In genomic region chr9:120924698-120925534, GRCh38 we compare ENCODE assay signal across 10 cellular contexts. TPM values are rescaled to one million over a fixed set of nuclear protein-coding genes. Genes with fewer than 3 reads are reported as not detected.
DNase-seq lines count a peak whose midpoint lies in the region; ATAC-seq and TF ChIP-seq lines count a peak whose summit lies in the region.
"Had no signal": no experiment of that assay in that cellular context is flagged by ENCODE, and none has a peak within 500 bp of the region (broad histone marks: within the 10 kb centered on the region; RNA-seq: fewer than 3 reads in every experiment).

No MANE protein-coding gene starts in this region.

- H3K27me3 Mint-ChIP-seq in activated naive CD4-positive, alpha-beta T cell treated with anti-CD3 and anti-CD28 coated beads for 36 hours (ENCODE audit: low read depth): no peaks in the 10 kb centered on the region
- no peaks in the 10 kb centered on the region for H3K27me3 Mint-ChIP-seq in activated CD8-positive, alpha-beta T cell treated with anti-CD3 and anti-CD28 coated beads for 36 hours
- peaks cover 2 to 28% (median 9%) of the 10 kb centered on the region in 3 donors for H3K27me3 Mint-ChIP-seq in immature natural killer cell (ENCODE audit: low read depth in 3 of 3)

- H3K36me3 ChIP-seq in upper lobe of right lung: no peaks in the 10 kb centered on the region
- H3K36me3 ChIP-seq: BE2C, prostate gland had no signal

- H3K9me3 ChIP-seq in upper lobe of right lung: no peaks in the 10 kb centered on the region
- H3K9me3 ChIP-seq: BE2C, prostate gland had no signal

- H3K27ac Mint-ChIP-seq in activated naive CD4-positive, alpha-beta T cell treated with anti-CD3 and anti-CD28 coated beads for 36 hours: peak overlapping the region; percentile 98
- H3K27ac Mint-ChIP-seq in activated CD8-positive, alpha-beta T cell treated with anti-CD3 and anti-CD28 coated beads for 36 hours: peak overlapping the region; percentile 94
- H3K27ac Mint-ChIP-seq in immature natural killer cell: peak overlapping the region; percentile 90 to 98 (median 94)

- H3K36me3 Mint-ChIP-seq in activated naive CD4-positive, alpha-beta T cell treated with anti-CD3 and anti-CD28 coated beads for 36 hours (ENCODE audit: low read depth): peaks cover 70% of the 10 kb centered on the region
- peaks cover 74% of the 10 kb centered on the region for H3K36me3 Mint-ChIP-seq in activated CD8-positive, alpha-beta T cell treated with anti-CD3 and anti-CD28 coated beads for 36 hours (ENCODE audit: low read depth)
- peaks cover 3 to 6% (median 5%) of the 10 kb centered on the region in 3 donors for H3K36me3 Mint-ChIP-seq in immature natural killer cell

- POLR2A ChIA-PET in activated CD8-positive, alpha-beta T cell treated with anti-CD3 and anti-CD28 coated beads for 36 hours (lab: Charles Lee): interaction anchor here (0.6 to 67.1 kb wide), 11 partner anchors 13 to 474 kb away, joined by 3 to 2439 read pairs (median 5); partner anchors contain the start of genes FBXW2, MEGF9, PHF19 and PSMD5

- peak overlapping the region; percentile 65 for H3K27ac ChIP-seq in upper lobe of right lung

- peak; percentile 4 for ATAC-seq in activated CD8-positive, alpha-beta T cell treated with anti-CD3 and anti-CD28 coated beads for 36 hours
- ATAC-seq in upper lobe of right lung: no peak
- no peak for ATAC-seq in HG03097 (IDR thresholded peaks at IDR 0.05; ENCODE audit: low FRiP score, unreplicated experiment)

- TF ChIP-seq CTCF in activated CD8-positive, alpha-beta T cell treated with anti-CD3 and anti-CD28 coated beads for 36 hours (IDR thresholded peaks at IDR 0.05): no peak
- no peak for TF ChIP-seq CTCF in upper lobe of right lung (IDR thresholded peaks at IDR 0.05)

- peaks cover 22% of the 10 kb centered on the region for H3K4me1 ChIP-seq in upper lobe of right lung
- H3K4me1 ChIP-seq: prostate gland had no signal

- intact Hi-C loops in activated naive CD4-positive, alpha-beta T cell treated with anti-CD3 and anti-CD28 coated beads for 36 hours (cut with micrococcal nuclease): no loop called here
- intact Hi-C loops in activated CD8-positive, alpha-beta T cell treated with anti-CD3 and anti-CD28 coated beads for 36 hours (cut with micrococcal nuclease): loop anchor here (5.0 kb wide), 3 partner anchors 33 to 168 kb away; partner anchors contain the start of gene PHF19
- intact Hi-C loops in upper lobe of right lung (cut with DNase I): no loop called here

- H3K27me3 ChIP-seq in upper lobe of right lung: no peaks in the 10 kb centered on the region
- H3K27me3 ChIP-seq: BE2C had no signal

- peak overlapping the region; percentile 23 for H3K4me3 ChIP-seq in upper lobe of right lung
- H3K4me3 ChIP-seq: prostate gland had no signal

- peaks cover 75% of the 10 kb centered on the region for H3K4me1 Mint-ChIP-seq in activated naive CD4-positive, alpha-beta T cell treated with anti-CD3 and anti-CD28 coated beads for 36 hours (ENCODE audit: low read depth)
- H3K4me1 Mint-ChIP-seq in activated CD8-positive, alpha-beta T cell treated with anti-CD3 and anti-CD28 coated beads for 36 hours (ENCODE audit: low read depth): peaks cover 31% of the 10 kb centered on the region
- H3K4me1 Mint-ChIP-seq in immature natural killer cell: peaks cover 94 to 96% of the 10 kb centered on the region in 2 donors

- no peaks in the 10 kb centered on the region for H3K9me3 Mint-ChIP-seq in activated naive CD4-positive, alpha-beta T cell treated with anti-CD3 and anti-CD28 coated beads for 36 hours
- H3K9me3 Mint-ChIP-seq in activated CD8-positive, alpha-beta T cell treated with anti-CD3 and anti-CD28 coated beads for 36 hours: no peaks in the 10 kb centered on the region
- no peaks in the 10 kb centered on the region for H3K9me3 Mint-ChIP-seq in immature natural killer cell

- no peak for DNase-seq in activated naive CD4-positive, alpha-beta T cell treated with anti-CD3 and anti-CD28 coated beads for 36 hours
- no peak for DNase-seq in activated naive CD4-positive, alpha-beta T cell treated with anti-CD3 and anti-CD28 coated beads, Interleukin-2, amount 50 U/mL, for 16 hours
- DNase-seq in activated CD8-positive, alpha-beta T cell treated with anti-CD3 and anti-CD28 coated beads for 36 hours: peak; percentile 69
- peak; percentile 68 to 79 (median 72) for DNase-seq in immature natural killer cell
- no peak for DNase-seq in upper lobe of right lung
- DNase-seq in nucleus accumbens (lab: John Stamatoyannopoulos, UW): no peak
- DNase-seq in iPS-NIHi7 (ENCODE audit: extremely low spot score): no peak
- DNase-seq: BE2C had no signal

- H3K4me3 Mint-ChIP-seq in activated naive CD4-positive, alpha-beta T cell treated with anti-CD3 and anti-CD28 coated beads for 36 hours: peak overlapping the region; percentile 92
- H3K4me3 Mint-ChIP-seq in activated CD8-positive, alpha-beta T cell treated with anti-CD3 and anti-CD28 coated beads for 36 hours: peak overlapping the region; percentile 88
- H3K4me3 Mint-ChIP-seq in immature natural killer cell: peak overlapping the region; percentile 91 to 98 (median 95)

- CTCF ChIA-PET in activated naive CD4-positive, alpha-beta T cell treated with anti-CD3 and anti-CD28 coated beads for 36 hours (lab: Charles Lee): interaction anchor here (0.9 to 2.1 kb wide), 9 partner anchors 9 to 56 kb away, joined by 3 to 7 read pairs (median 3); no protein-coding TSS in a partner anchor
- CTCF ChIA-PET in activated CD8-positive, alpha-beta T cell treated with anti-CD3 and anti-CD28 coated beads for 36 hours (lab: Charles Lee): interaction anchor here (0.9 to 7.3 kb wide), 10 partner anchors 9 to 135 kb away, joined by 3 to 59 read pairs (median 4); no protein-coding TSS in a partner anchor

RNA-seq across cellular contexts. Expression of gene TRAF1, which starts 1.7 kb away (rescaled TPM):
- total RNA-seq in activated naive CD4-positive, alpha-beta T cell treated with anti-CD3 and anti-CD28 coated beads for 36 hours: 10 to 100 TPM; 80.6 to 85.0 TPM
- 100 to 1,000 TPM; 147 to 150 TPM for total RNA-seq in activated CD8-positive, alpha-beta T cell treated with anti-CD3 and anti-CD28 coated beads for 36 hours
- 1 to 10 TPM in 2 of 3 donors, under 1 TPM in 1; 0.67 to 3.4 (median 1.5) TPM for polyA plus RNA-seq in immature natural killer cell
- total RNA-seq in upper lobe of right lung: 6.0 TPM

RNA-seq across cellular contexts. Expression of gene PHF19, which starts 47.9 kb away (rescaled TPM):
- total RNA-seq in activated naive CD4-positive, alpha-beta T cell treated with anti-CD3 and anti-CD28 coated beads for 36 hours: 100 to 1,000 TPM; 289 to 295 TPM
- total RNA-seq in activated CD8-positive, alpha-beta T cell treated with anti-CD3 and anti-CD28 coated beads for 36 hours: 100 to 1,000 TPM; 210 to 216 TPM
- 10 to 100 TPM; 12.1 to 12.9 (median 12.8) TPM for polyA plus RNA-seq in immature natural killer cell
- total RNA-seq in upper lobe of right lung: 19.0 TPM

Comparison
In these comparisons a context has a peak if more than half of its experiments do, and no peak if none do; other contexts are left out.
1. DNase-seq: peak in activated CD8-positive, alpha-beta T cell treated with anti-CD3 and anti-CD28 coated beads for 36 hours (single experiment) and immature natural killer cell (3 of 3); none in activated naive CD4-positive, alpha-beta T cell treated with anti-CD3 and anti-CD28 coated beads for 36 hours (single experiment), activated naive CD4-positive, alpha-beta T cell treated with anti-CD3 and anti-CD28 coated beads, Interleukin-2, amount 50 U/mL, for 16 hours (single experiment), upper lobe of right lung (single experiment), nucleus accumbens (0 of 56) and iPS-NIHi7 (single experiment).
2. RNA of gene TRAF1, which starts 1.7 kb away (total RNA-seq): 147 to 150 TPM in activated CD8-positive, alpha-beta T cell treated with anti-CD3 and anti-CD28 coated beads for 36 hours and 80.6 to 85.0 TPM in activated naive CD4-positive, alpha-beta T cell treated with anti-CD3 and anti-CD28 coated beads for 36 hours; 6.0 TPM in upper lobe of right lung (single experiment); every median in the first group is over 10 times any median in the second.
3. RNA of gene PHF19, which starts 47.9 kb away (total RNA-seq): 289 to 295 TPM in activated naive CD4-positive, alpha-beta T cell treated with anti-CD3 and anti-CD28 coated beads for 36 hours and 210 to 216 TPM in activated CD8-positive, alpha-beta T cell treated with anti-CD3 and anti-CD28 coated beads for 36 hours; 19.0 TPM in upper lobe of right lung (single experiment); every median in the first group is over 10 times any median in the second.
4. Peak in every context shown above with its lines, with median percentiles within 50 percentile points of each other: H3K27ac Mint-ChIP-seq and H3K4me3 Mint-ChIP-seq.